Comparison of ENCODE assay signal across 25 cellular contexts in genomic region chr10:10765017-10765416, GRCh38.
"Had no signal": no experiment of that assay in that cellular context is flagged by ENCODE, and none has a peak within 500 bp of the region (broad histone marks: within the 10 kb centered on the region; RNA-seq: fewer than 3 reads in every experiment).

No MANE protein-coding gene starts in this region.

- ATAC-seq: effector memory CD8-positive, alpha-beta T cell; esophagus mucosa; foreskin keratinocyte; gastrocnemius medialis; gastroesophageal sphincter; heart left ventricle; heart right ventricle had no signal

- H3K27ac ChIP-seq: colonic mucosa, dorsolateral prefrontal cortex, epithelial cell of prostate, esophagus squamous epithelium, foreskin keratinocyte, gastrocnemius medialis, gastroesophageal sphincter, heart left ventricle, heart right ventricle had no signal

- H3K4me1 ChIP-seq: colonic mucosa, esophagus squamous epithelium, foreskin keratinocyte, gastrocnemius medialis, gastroesophageal sphincter, heart left ventricle, heart right ventricle had no signal

- FAIRE-seq: colon, endometrium, endothelial cell of umbilical vein, frontal cortex had no signal

- H3K9me3 ChIP-seq: colonic mucosa, esophagus squamous epithelium, gastrocnemius medialis, gastroesophageal sphincter, heart left ventricle, heart right ventricle had no signal

- H3K27me3 ChIP-seq: colonic mucosa, dorsolateral prefrontal cortex, esophagus squamous epithelium, foreskin keratinocyte, gastrocnemius medialis, gastroesophageal sphincter, heart left ventricle, heart right ventricle had no signal

- H3K36me3 ChIP-seq: colonic mucosa, esophagus squamous epithelium, gastrocnemius medialis, gastroesophageal sphincter, heart left ventricle, heart right ventricle had no signal

- H3K4me3 ChIP-seq: colonic mucosa, dorsolateral prefrontal cortex, esophagus squamous epithelium, gastrocnemius medialis, gastroesophageal sphincter, heart left ventricle, heart right ventricle had no signal

- DNase-seq: colonic mucosa; cortex of kidney; dermis blood vessel endothelial cell; dorsolateral prefrontal cortex; effector CD4-positive, alpha-beta T cell; effector CD8-positive, alpha-beta T cell; effector memory CD4-positive, alpha-beta T cell; effector memory CD8-positive, alpha-beta T cell; endodermal cell; esophagus squamous epithelium; foreskin fibroblast; foreskin keratinocyte; foreskin melanocyte; gastrocnemius medialis; glutamatergic neuron; head of caudate nucleus; heart left ventricle; heart right ventricle had no signal
